8 cellular contexts compared by ENCODE assay signal in genomic region chr2:30448308-30448707, GRCh38. TPM values are rescaled to one million over a fixed set of nuclear protein-coding genes. Genes with fewer than 3 reads are reported as not detected.
DNase-seq lines count a peak whose midpoint lies in the region; ATAC-seq and TF ChIP-seq lines count a peak whose summit lies in the region.

No MANE protein-coding gene starts in this region.

- no peak for ATAC-seq in HG03432 (IDR thresholded peaks at IDR 0.05; ENCODE audit: unreplicated experiment)

- no peaks in the 10 kb centered on the region for H3F3A ChIP-seq in OCI-LY1 (ENCODE audit: insufficient read depth, low read length)

- H3K9ac ChIP-seq in OCI-LY1 (ENCODE audit: low read length): peak overlapping the region; percentile 79
- peak overlapping the region; percentile 4 for H3K9ac ChIP-seq in endocrine pancreas (ENCODE audit: control insufficient read depth, insufficient read depth, low read length)
- no peak overlapping the region for H3K9ac ChIP-seq in parathyroid adenoma

- H3K9me3 ChIP-seq in OCI-LY1 (ENCODE audit: low read length): no peaks in the 10 kb centered on the region
- H3K9me3 ChIP-seq in endocrine pancreas (ENCODE audit: control insufficient read depth, low read length): no peaks in the 10 kb centered on the region
- H3K9me3 ChIP-seq in parathyroid adenoma (ENCODE audit: control insufficient read depth, low read length): no peaks in the 10 kb centered on the region

- TF ChIP-seq CTCF in OCI-LY1 (IDR thresholded peaks at IDR 0.05; ENCODE audit: low read length) (no peak), parathyroid adenoma (IDR thresholded peaks at IDR 0.05) (no peak)

- H2AFZ ChIP-seq in OCI-LY1 (ENCODE audit: low read length) (no peak overlapping the region), parathyroid adenoma (no peak overlapping the region)

- H3K4me2 ChIP-seq in OCI-LY1 (ENCODE audit: low read length) (peak overlapping the region; percentile 85), parathyroid adenoma (ENCODE audit: low read length) (peak overlapping the region; percentile 85)

- H3K9me2 ChIP-seq in OCI-LY1 (ENCODE audit: low read depth, low read length): no peaks in the 10 kb centered on the region

- peaks cover 33% of the 10 kb centered on the region for H3K79me2 ChIP-seq in OCI-LY1 (ENCODE audit: insufficient read depth, low read length)
- H3K79me2 ChIP-seq in parathyroid adenoma: peaks cover 7% of the 10 kb centered on the region

- H3K27ac ChIP-seq in OCI-LY1 (ENCODE audit: low read depth, low read length, poor library complexity, severe bottlenecking) (no peak overlapping the region), parathyroid adenoma (peak overlapping the region; percentile 59)

- H3K4me3 ChIP-seq in OCI-LY1 (ENCODE audit: low read depth, low read length, poor library complexity, severe bottlenecking) (peak overlapping the region; percentile 85), endocrine pancreas (ENCODE audit: control insufficient read depth, insufficient read depth, low read length) (peak overlapping the region; percentile 77), parathyroid adenoma (ENCODE audit: low read depth, low read length) (peak overlapping the region; percentile 85)

- in situ Hi-C loops in G401 (cut with HindIII; ENCODE audit: low sequenced_read_pairs): no loop called here

- H3K27me3 ChIP-seq in OCI-LY1 (ENCODE audit: insufficient read depth, low read length): no peaks in the 10 kb centered on the region
- H3K27me3 ChIP-seq in endocrine pancreas (ENCODE audit: control insufficient read depth, insufficient read depth, low read length): no peaks in the 10 kb centered on the region
- no peaks in the 10 kb centered on the region for H3K27me3 ChIP-seq in parathyroid adenoma (ENCODE audit: control insufficient read depth, insufficient read depth, low read length)

- no peaks in the 10 kb centered on the region for H4K20me1 ChIP-seq in OCI-LY1 (ENCODE audit: insufficient read depth, low read length)

- H3K36me3 ChIP-seq in OCI-LY1 (ENCODE audit: insufficient read depth, low read length): peaks cover 11% of the 10 kb centered on the region
- no peaks in the 10 kb centered on the region for H3K36me3 ChIP-seq in endocrine pancreas (ENCODE audit: control insufficient read depth, insufficient read depth, low read length)
- H3K36me3 ChIP-seq in parathyroid adenoma (ENCODE audit: control insufficient read depth, insufficient read depth, low read length): no peaks in the 10 kb centered on the region

- DNase-seq in G401 (ENCODE audit: low spot score) (peak; percentile 8), cerebellum (ENCODE audit: low spot score) (no peak), NCI-H2196 treated with DMSO at 0.1 percent for 48 hours (lab: John Stamatoyannopoulos, UW; ENCODE audit: unreplicated experiment) (no peak)
- no peak for DNase-seq in activated CD8-positive, alpha-beta memory T cell treated with anti-CD3 and anti-CD28 coated beads, Interleukin-2, amount 50 U/mL, for 4 hours

- H3K4me1 ChIP-seq in OCI-LY1 (ENCODE audit: insufficient read depth, low read length, severe bottlenecking): peaks cover 18% of the 10 kb centered on the region
- peaks cover 7% of the 10 kb centered on the region for H3K4me1 ChIP-seq in endocrine pancreas (ENCODE audit: control insufficient read depth, insufficient read depth, low read length)
- H3K4me1 ChIP-seq in parathyroid adenoma: peaks cover 5% of the 10 kb centered on the region

RNA-seq across cellular contexts. Expression of gene LCLAT1, which starts 1.3 kb away (rescaled TPM):
- total RNA-seq in G401 (2014; rRNA removed; shearing (Covaris generic)): 6.7 and 41.8 TPM in 2 replicates
- total RNA-seq in cerebellum: 19.1 TPM
